ENCODE assay signal across 8 cellular contexts in genomic region chr18:2979871-2980606, GRCh38. TPM values are rescaled to one million over a fixed set of nuclear protein-coding genes. Genes with fewer than 3 reads are reported as not detected.
DNase-seq lines count a peak whose midpoint lies in the region; ATAC-seq and TF ChIP-seq lines count a peak whose summit lies in the region.

No MANE protein-coding gene starts in this region.

- H3K4me3 Mint-ChIP-seq in HFFc6: peak overlapping the region; percentile 74
- H3K4me3 Mint-ChIP-seq in mesothelial cell of epicardium: no peak overlapping the region

- H3K4me1 Mint-ChIP-seq in HFFc6 (ENCODE audit: low read depth) (peaks cover 95% of the 10 kb centered on the region), mesothelial cell of epicardium (peaks cover 45% of the 10 kb centered on the region)

- peak overlapping the region; percentile 59 to 97 (median 78) for H3K4me2 ChIP-seq in BLaER1 treated with 17β-estradiol and CSF1 and Interleukin-3, amounts not matched to agents 10 nM and 100 nM

- DNase-seq in HFFc6: no peak
- no peak for DNase-seq in activated naive CD4-positive, alpha-beta T cell treated with anti-CD3 and anti-CD28 coated beads, Interleukin-2, amount 50 U/mL, for 72 hours (ENCODE audit: low spot score in 2 of 2)
- no peak for DNase-seq in mesothelial cell of epicardium (ENCODE audit: low spot score in 2 of 2, unreplicated experiment in 2 of 2)
- DNase-seq in NCI-H1105 (lab: John Stamatoyannopoulos, UW): no peak
- no peak for DNase-seq in ecto neural progenitor cell (ENCODE audit: low spot score)
- no peak for DNase-seq in DMS 273 (lab: John Stamatoyannopoulos, UW; ENCODE audit: unreplicated experiment)
- no peak for DNase-seq in COLO668 (lab: John Stamatoyannopoulos, UW; ENCODE audit: unreplicated experiment)

- H3K27ac Mint-ChIP-seq in HFFc6 (peak overlapping the region; percentile 94), mesothelial cell of epicardium (peak overlapping the region; percentile 74)
- peak overlapping the region; percentile 92 to 95 for H3K27ac Mint-ChIP-seq in activated naive CD4-positive, alpha-beta T cell treated with anti-CD3 and anti-CD28 coated beads, Interleukin-2, amount 50 U/mL, for 72 hours

- peaks cover 0 to 38% (median 8%) of the 10 kb centered on the region in 11 experiments; a peak in 9 of 22 replicates for H3K36me3 ChIP-seq in BLaER1 treated with 17β-estradiol and CSF1 and Interleukin-3, amounts not matched to agents 10 nM and 100 nM

- peak in 1 of 2 donors; percentile 35 for ATAC-seq in activated naive CD4-positive, alpha-beta T cell treated with anti-CD3 and anti-CD28 coated beads, Interleukin-2, amount 50 U/mL, for 72 hours

- no peak for TF ChIP-seq CTCF in HFFc6 (IDR thresholded peaks at IDR 0.05)
- TF ChIP-seq CTCF in mesothelial cell of epicardium (IDR thresholded peaks at IDR 0.05; ENCODE audit: unreplicated experiment): no peak

- H3K27me3 Mint-ChIP-seq in HFFc6 (ENCODE audit: insufficient read depth) (no peaks in the 10 kb centered on the region), mesothelial cell of epicardium (ENCODE audit: low read depth) (no peaks in the 10 kb centered on the region)

- H3K9ac ChIP-seq in BLaER1 treated with 17β-estradiol and CSF1 and Interleukin-3, amounts not matched to agents 10 nM and 100 nM: peak overlapping the region in 9 of 11 experiments; percentile 0 to 74 (median 57); a peak in 15 of 22 replicates

- H3K9me3 ChIP-seq in BLaER1 treated with 17β-estradiol and CSF1 and Interleukin-3, amounts not matched to agents 10 nM and 100 nM (replicated peaks in 1 of 11): no peaks in the 10 kb centered on the region

- H4K20me1 ChIP-seq in BLaER1 treated with 17β-estradiol and CSF1 and Interleukin-3, amounts not matched to agents 10 nM and 100 nM: peaks cover 0 to 32% (median 0%) of the 10 kb centered on the region in 11 experiments; a peak in 8 of 22 replicates

- H3K27me3 ChIP-seq in BLaER1 treated with 17β-estradiol and CSF1 and Interleukin-3, amounts not matched to agents 10 nM and 100 nM: no peaks in the 10 kb centered on the region

- H3K4me1 ChIP-seq in BLaER1 treated with 17β-estradiol and CSF1 and Interleukin-3, amounts not matched to agents 10 nM and 100 nM: peaks cover 67 to 100% (median 88%) of the 10 kb centered on the region in 10 experiments

- peaks cover 7% of the 10 kb centered on the region for H3K36me3 Mint-ChIP-seq in HFFc6 (ENCODE audit: low read depth)
- H3K36me3 Mint-ChIP-seq in activated naive CD4-positive, alpha-beta T cell treated with anti-CD3 and anti-CD28 coated beads, Interleukin-2, amount 50 U/mL, for 72 hours: peaks cover 14 to 30% of the 10 kb centered on the region in 2 donors
- H3K36me3 Mint-ChIP-seq in mesothelial cell of epicardium: peaks cover 2% of the 10 kb centered on the region

- no peaks in the 10 kb centered on the region for H3K9me3 Mint-ChIP-seq in HFFc6
- H3K9me3 Mint-ChIP-seq in activated naive CD4-positive, alpha-beta T cell treated with anti-CD3 and anti-CD28 coated beads, Interleukin-2, amount 50 U/mL, for 72 hours: no peaks in the 10 kb centered on the region
- no peaks in the 10 kb centered on the region for H3K9me3 Mint-ChIP-seq in mesothelial cell of epicardium

- H3K27ac ChIP-seq in BLaER1 treated with 17β-estradiol and CSF1 and Interleukin-3, amounts not matched to agents 10 nM and 100 nM: peak overlapping the region; percentile 13 to 89 (median 69); a peak in 19 of 22 replicates

- peak overlapping the region in 5 of 10 experiments; percentile 15 to 46 (median 24); a peak in 7 of 20 replicates for H3K4me3 ChIP-seq in BLaER1 treated with 17β-estradiol and CSF1 and Interleukin-3, amounts not matched to agents 10 nM and 100 nM

RNA-seq across cellular contexts. Expression of gene LPIN2, which starts 32.9 kb away (rescaled TPM):
- total RNA-seq in HFFc6 (2021; fragmentation: NEBNext Ultra II Directional; extraction: Animal tissue kit (Norgen Biotek cat#: 25700)): 10 to 100 TPM; 24.6 to 27.7 (median 26.3) TPM
- 100 to 1,000 TPM in 1 of 2 donors, 10 to 100 TPM in 1; 66.0 to 113 TPM for total RNA-seq in activated naive CD4-positive, alpha-beta T cell treated with anti-CD3 and anti-CD28 coated beads, Interleukin-2, amount 50 U/mL, for 72 hours
- 39.3 to 44.9 TPM (median 42.2 TPM) in 3 replicates for total RNA-seq in mesothelial cell of epicardium
